In the genomic region with DNA sequence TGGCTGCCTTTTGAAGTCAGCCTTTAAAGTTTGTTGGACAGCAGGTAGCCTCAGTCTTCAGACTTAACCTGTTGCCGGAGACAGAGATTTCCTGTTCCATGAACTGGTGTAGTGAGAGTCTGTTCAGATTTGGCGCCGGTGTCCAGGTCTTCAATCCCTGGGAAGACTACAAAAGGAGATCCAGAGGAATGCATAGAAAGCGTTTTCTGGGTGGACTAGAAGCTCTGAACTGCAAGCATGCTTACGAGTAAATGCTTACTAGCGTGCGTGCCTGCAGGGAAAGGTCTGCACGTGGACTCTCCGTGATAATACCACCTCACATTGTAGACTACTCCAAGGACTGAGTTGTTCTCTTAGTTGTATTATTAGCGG, we compare ENCODE assay signal across 8 cellular contexts. TPM values are rescaled to one million over a fixed set of nuclear protein-coding genes. Genes with fewer than 3 reads are reported as not detected.
A peak's percentile ranks its signal among the peaks of the same experiment; 100 is the strongest.
DNase-seq lines count a peak whose midpoint lies in the region; ATAC-seq, FAIRE-seq and TF ChIP-seq lines count a peak whose summit lies in the region.

No MANE protein-coding gene starts in this region.

- peaks cover 16% of the 10 kb centered on the region for H3K27me3 Mint-ChIP-seq in T-helper 1 cell treated with Interleukin-12 subunit alpha and Interleukin-12 subunit beta and Interleukin-4 antibody, amounts not matched to agents 30 μg/mL and 1 μg/mL, for 36 hours (ENCODE audit: low read depth)

- CTCF ChIA-PET in endothelial cell of umbilical vein (lab: Charles Lee) = interaction anchor here (1.3 to 3.3 kb wide), 3 partner anchors 21 to 43 kb away, joined by 4 to 46 read pairs (median 6); partner anchors contain the start of gene C10orf143

- peak overlapping the region; percentile 84 for H3K4me3 Mint-ChIP-seq in T-helper 1 cell treated with Interleukin-12 subunit alpha and Interleukin-12 subunit beta and Interleukin-4 antibody, amounts not matched to agents 30 μg/mL and 1 μg/mL, for 36 hours

- no peak for DNase-seq in T-helper 1 cell
- DNase-seq in RPMI7951 (ENCODE audit: low read depth) = peak; percentile 15
- DNase-seq in endothelial cell of umbilical vein (ENCODE audit: low read depth, low spot score) = peak; percentile 55
- no peak for DNase-seq in NCI-H146 treated with DMSO at 0.1 percent for 48 hours (lab: John Stamatoyannopoulos, UW; ENCODE audit: unreplicated experiment)

- H3K9me3 ChIP-seq in endothelial cell of umbilical vein (replicated peaks; ENCODE audit: control insufficient read depth, insufficient read depth, low read length) (no peaks in the 10 kb centered on the region), neuron (ENCODE audit: low read length) (no peaks in the 10 kb centered on the region)

- H3K4me1 Mint-ChIP-seq in T-helper 1 cell treated with Interleukin-12 subunit alpha and Interleukin-12 subunit beta and Interleukin-4 antibody, amounts not matched to agents 30 μg/mL and 1 μg/mL, for 36 hours (ENCODE audit: low read depth) = peaks cover 41% of the 10 kb centered on the region

- ATAC-seq in HG03565 (IDR thresholded peaks at IDR 0.05; ENCODE audit: unreplicated experiment) (no peak), HG03521 (IDR thresholded peaks at IDR 0.05; ENCODE audit: unreplicated experiment) (no peak)

- peak overlapping the region; percentile 87 for H3K9ac ChIP-seq in endothelial cell of umbilical vein (replicated peaks; ENCODE audit: extremely low read depth, insufficient read depth, low read length)

- no peak for TF ChIP-seq POLR2A in endothelial cell of umbilical vein (IDR thresholded peaks at IDR 0.05; ENCODE audit: low read depth, low read length)

- peaks cover 58% of the 10 kb centered on the region for H3K79me2 ChIP-seq in endothelial cell of umbilical vein (ENCODE audit: control insufficient read depth, insufficient read depth, low read length)

- TF ChIP-seq CTCF in endothelial cell of umbilical vein (IDR thresholded peaks at IDR 0.05; ENCODE audit: extremely low read depth in 1 of 2, insufficient read depth in 1 of 2, low read depth in 1 of 2, low read length in 2 of 2) = no peak

- dilution Hi-C loops in endothelial cell of umbilical vein (cut with MboI; ENCODE audit: extremely low pct_ligation_motif_present, low sequenced_read_pairs) = no loop called here

- H3K36me3 ChIP-seq in endothelial cell of umbilical vein (ENCODE audit: control insufficient read depth in 2 of 2, extremely low read depth in 1 of 2, insufficient read depth in 2 of 2, low read length in 2 of 2) (peaks cover 0 to 4% of the 10 kb centered on the region in 2 experiments), neuron (ENCODE audit: insufficient read depth, low read length) (peaks cover 6% of the 10 kb centered on the region)

- H3K27me3 ChIP-seq in endothelial cell of umbilical vein (ENCODE audit: control insufficient read depth in 2 of 2, insufficient read depth in 2 of 2, low read length in 2 of 2) (no peaks in the 10 kb centered on the region), neuron (ENCODE audit: insufficient read depth, low read length) (no peaks in the 10 kb centered on the region)

- BruUV-seq in endothelial cell of umbilical vein (replicated peaks; lab: Mats Ljungman, UMichigan) = TSS peak; percentile 38

- H3K4me1 ChIP-seq in endothelial cell of umbilical vein (ENCODE audit: control insufficient read depth, extremely low read depth, insufficient read depth, low read length) (peaks cover 19% of the 10 kb centered on the region), neuron (ENCODE audit: insufficient read depth, low read length) (peaks cover 16% of the 10 kb centered on the region)

- H3K4me3 ChIP-seq in endothelial cell of umbilical vein (replicated peaks in 1 of 3; ENCODE audit: insufficient read depth in 1 of 3, low read depth in 1 of 3, low read length in 3 of 3) = peak overlapping the region; percentile 80 to 95 (median 83)
- peak overlapping the region; percentile 68 for H3K4me3 ChIP-seq in neuron (ENCODE audit: low read length)

- peak overlapping the region; percentile 57 for H3K27ac ChIP-seq in endothelial cell of umbilical vein (ENCODE audit: insufficient read depth, low read depth, low read length)

- peak overlapping the region; percentile 62 for H3K27ac Mint-ChIP-seq in T-helper 1 cell treated with Interleukin-12 subunit alpha and Interleukin-12 subunit beta and Interleukin-4 antibody, amounts not matched to agents 30 μg/mL and 1 μg/mL, for 36 hours

- no peaks in the 10 kb centered on the region for H4K20me1 ChIP-seq in endothelial cell of umbilical vein (replicated peaks; ENCODE audit: control insufficient read depth, extremely low read depth, insufficient read depth, low read length)

- H3K9me3 Mint-ChIP-seq in T-helper 1 cell treated with Interleukin-12 subunit alpha and Interleukin-12 subunit beta and Interleukin-4 antibody, amounts not matched to agents 30 μg/mL and 1 μg/mL, for 36 hours = no peaks in the 10 kb centered on the region

- H2AFZ ChIP-seq in endothelial cell of umbilical vein (ENCODE audit: low read depth, low read length) = peak overlapping the region; percentile 93
- no peak overlapping the region for H2AFZ ChIP-seq in neuron (ENCODE audit: low read depth, low read length)

- FAIRE-seq in endothelial cell of umbilical vein (lab: Jason Lieb, UNC) = peak; percentile 74

- peak overlapping the region; percentile 89 for H3K4me2 ChIP-seq in endothelial cell of umbilical vein (ENCODE audit: insufficient read depth, low read length)

- no peaks in the 10 kb centered on the region for H3K9me1 ChIP-seq in endothelial cell of umbilical vein (replicated peaks; ENCODE audit: control insufficient read depth, extremely low read depth, insufficient read depth, low read length)

- intact Hi-C loops in endothelial cell of umbilical vein (cut with micrococcal nuclease) = loop anchor here (2.0 kb wide), 1 partner anchor 18 kb away; no protein-coding TSS in a partner anchor

- peaks cover 7% of the 10 kb centered on the region for H3K36me3 Mint-ChIP-seq in T-helper 1 cell treated with Interleukin-12 subunit alpha and Interleukin-12 subunit beta and Interleukin-4 antibody, amounts not matched to agents 30 μg/mL and 1 μg/mL, for 36 hours (ENCODE audit: low read depth)

- POLR2A ChIA-PET in endothelial cell of umbilical vein (lab: Charles Lee) = interaction anchor here (2.5 kb wide), 1 partner anchor 26 kb away, joined by 24 read pairs; the partner anchor contains the start of gene C10orf143

TF ChIP-seq in endothelial cell of umbilical vein, 7 proteins besides CTCF, POLR2A, EP300 and RAD21:
- TF ChIP-seq GATA2 (IDR thresholded peaks at IDR 0.05; ENCODE audit: insufficient read depth, insufficient read length, low read depth, low read length) = no peak
- TF ChIP-seq POLR2AphosphoS5 (IDR thresholded peaks at IDR 0.05; ENCODE audit: insufficient read depth, low read depth, low read length) = no peak
- TF ChIP-seq EZH2 (IDR thresholded peaks at IDR 0.05; ENCODE audit: borderline replicate concordance, low read depth, low read length, severe bottlenecking) = no peak
- TF ChIP-seq, protein P1, sequence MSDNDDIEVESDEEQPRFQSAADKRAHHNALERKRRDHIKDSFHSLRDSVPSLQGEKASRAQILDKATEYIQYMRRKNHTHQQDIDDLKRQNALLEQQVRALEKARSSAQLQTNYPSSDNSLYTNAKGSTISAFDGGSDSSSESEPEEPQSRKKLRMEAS (IDR thresholded peaks at IDR 0.05; ENCODE audit: insufficient read depth, insufficient read length) = no peak
- no peak for TF ChIP-seq MYC (IDR thresholded peaks at IDR 0.05; ENCODE audit: low read depth, low read length)
- no peak for TF ChIP-seq JUN (IDR thresholded peaks at IDR 0.05; ENCODE audit: borderline replicate concordance, insufficient read depth, insufficient read length, low read depth)
- TF ChIP-seq FOS (IDR thresholded peaks at IDR 0.05; ENCODE audit: borderline replicate concordance, insufficient read depth, low read length) = no peak

RNA-seq across cellular contexts. Expression of gene GLRX3, which starts 0.9 kb away (rescaled TPM):
- 135 and 152 TPM in 2 replicates for total RNA-seq in RPMI7951 (2014; rRNA removed; shearing (Covaris generic))
- 132 and 137 TPM in 2 replicates for total RNA-seq in endothelial cell of umbilical vein
- 57.0 and 71.6 TPM in 2 replicates for polyA plus RNA-seq in endothelial cell of umbilical vein
- polyA plus RNA-seq in endothelial cell of umbilical vein (2011; cell fraction: cytosol; rRNA removed) = 99.3 and 117 TPM in 2 replicates
- polyA plus RNA-seq in endothelial cell of umbilical vein (2011; cell fraction: nucleus; rRNA removed) = 53.5 and 54.2 TPM in 2 replicates
- 151 and 198 TPM in 2 replicates for polyA plus RNA-seq in endothelial cell of umbilical vein (2012)
- polyA minus RNA-seq in endothelial cell of umbilical vein = 21.7 and 22.4 TPM in 2 replicates
- polyA minus RNA-seq in endothelial cell of umbilical vein (2011; cell fraction: cytosol; rRNA and poly(A)+ RNA removed) = 31.9 TPM
- polyA minus RNA-seq in endothelial cell of umbilical vein (2011; cell fraction: nucleus; rRNA and poly(A)+ RNA removed) = 21.2 and 30.2 TPM in 2 replicates

RNA-seq across cellular contexts. Expression of gene C10orf143, which starts 26.4 kb away (rescaled TPM):
- total RNA-seq in RPMI7951 (2014; rRNA removed; shearing (Covaris generic)) = 0.24 TPM in 1 of 2 replicates, not detected in the other
- total RNA-seq in endothelial cell of umbilical vein = 0.44 and 0.92 TPM in 2 replicates
- 0.26 and 0.53 TPM in 2 replicates for polyA plus RNA-seq in endothelial cell of umbilical vein
- polyA plus RNA-seq in endothelial cell of umbilical vein (2011; cell fraction: cytosol; rRNA removed) = 0.50 and 0.55 TPM in 2 replicates
- polyA plus RNA-seq in endothelial cell of umbilical vein (2011; cell fraction: nucleus; rRNA removed) = 0.58 and 0.71 TPM in 2 replicates
- polyA plus RNA-seq in endothelial cell of umbilical vein (2012) = 0.83 and 0.88 TPM in 2 replicates
- polyA minus RNA-seq in endothelial cell of umbilical vein = 0.45 TPM in 1 of 2 replicates, not detected in the other
- not detected for polyA minus RNA-seq in endothelial cell of umbilical vein (2011; cell fraction: cytosol; rRNA and poly(A)+ RNA removed)
- polyA minus RNA-seq in endothelial cell of umbilical vein (2011; cell fraction: nucleus; rRNA and poly(A)+ RNA removed) = not detected in 2 replicates

Comparison
In these comparisons a context has a peak if more than half of its experiments do, and no peak if none do; other contexts are left out.
1. DNase-seq: peak in RPMI7951 (single experiment) and endothelial cell of umbilical vein (single experiment); none in T-helper 1 cell (0 of 5) and NCI-H146 treated with DMSO at 0.1 percent for 48 hours (single experiment).